Comparison of ENCODE assay signal across 15 cellular contexts in the genomic region with DNA sequence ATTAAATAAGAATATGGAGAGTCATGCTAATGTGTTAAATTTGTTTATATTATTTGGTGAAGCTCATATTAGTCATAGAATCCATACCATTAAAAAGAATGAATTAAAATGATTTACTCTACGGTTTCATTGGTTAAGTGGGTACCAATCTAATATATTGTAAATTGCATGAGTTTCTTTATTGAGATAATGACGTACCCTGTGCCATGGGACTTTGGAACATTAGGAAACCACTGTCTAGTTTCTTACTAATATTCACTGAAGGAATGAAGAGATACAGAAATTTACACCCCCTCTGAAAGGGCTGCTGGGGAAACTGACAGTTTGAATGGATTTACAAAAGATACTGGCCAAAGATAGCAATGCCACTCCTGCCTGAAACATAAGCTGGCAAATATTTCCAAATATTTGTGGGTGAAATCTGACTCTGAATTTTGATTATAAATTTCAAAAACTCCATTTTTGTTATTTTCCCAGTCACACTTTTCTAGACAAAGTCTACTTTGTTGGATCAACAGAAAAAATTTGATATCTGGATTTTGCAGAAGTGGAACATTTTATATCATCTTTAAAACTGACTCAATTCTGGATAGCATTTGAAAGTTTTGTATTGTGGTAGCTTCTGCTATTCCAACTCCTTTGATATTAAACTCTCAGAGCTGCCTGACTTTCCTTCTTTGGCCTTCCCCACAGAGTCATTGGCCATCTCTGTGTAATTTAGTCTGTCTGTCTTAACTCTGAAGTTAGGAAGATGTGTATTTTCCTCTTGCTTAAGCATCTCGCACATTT. TPM values are rescaled to one million over a fixed set of nuclear protein-coding genes. Genes with fewer than 3 reads are reported as not detected.
A peak's percentile ranks its signal among the peaks of the same experiment; 100 is the strongest.
DNase-seq lines count a peak whose midpoint lies in the region; ATAC-seq and TF ChIP-seq lines count a peak whose summit lies in the region.
"Had no signal": no experiment of that assay in that cellular context is flagged by ENCODE, and none has a peak within 500 bp of the region (broad histone marks: within the 10 kb centered on the region; RNA-seq: fewer than 3 reads in every experiment).

No MANE protein-coding gene starts in this region.

- TF ChIP-seq POLR2A in gastroesophageal sphincter (IDR thresholded peaks at IDR 0.05), result no peak

- peak overlapping the region; percentile 77 to 83 (median 82) for H3K27ac ChIP-seq in gastroesophageal sphincter
- H3K27ac ChIP-seq: SK-N-MC had no signal

- no peak overlapping the region for H3K4me3 Mint-ChIP-seq in T-helper 2 cell treated with Interferon-gamma antibody and Interleukin-4, amounts not matched to agents 5 μg/mL and 100 μg/mL, for 36 hours

- H3K4me1 ChIP-seq in gastroesophageal sphincter (peaks cover 0 to 55% (median 18%) of the 10 kb centered on the region in 3 donors), skeletal muscle satellite cell (ENCODE audit: control insufficient read depth, insufficient read depth, low read length) (peaks cover 39% of the 10 kb centered on the region)
- H3K4me1 ChIP-seq: Caco-2, colonic mucosa had no signal

- TF ChIP-seq EP300 in gastroesophageal sphincter (IDR thresholded peaks at IDR 0.05), result no peak

- H3K27ac Mint-ChIP-seq in T-helper 2 cell treated with Interferon-gamma antibody and Interleukin-4, amounts not matched to agents 5 μg/mL and 100 μg/mL, for 36 hours, result no peak overlapping the region

- H3K36me3 ChIP-seq in gastroesophageal sphincter (no peaks in the 10 kb centered on the region), skeletal muscle satellite cell (ENCODE audit: insufficient read depth, low read length) (peaks cover 11% of the 10 kb centered on the region)
- H3K36me3 ChIP-seq: colonic mucosa had no signal

- H3K27me3 Mint-ChIP-seq in T-helper 2 cell treated with Interferon-gamma antibody and Interleukin-4, amounts not matched to agents 5 μg/mL and 100 μg/mL, for 36 hours (ENCODE audit: low read depth), result no peaks in the 10 kb centered on the region

- H3K4me2 ChIP-seq in skeletal muscle satellite cell (ENCODE audit: low read length), result peak overlapping the region; percentile 82

- H3K27me3 ChIP-seq in gastroesophageal sphincter (no peaks in the 10 kb centered on the region), skeletal muscle satellite cell (ENCODE audit: control insufficient read depth, insufficient read depth, low read length) (no peaks in the 10 kb centered on the region)
- H3K27me3 ChIP-seq: colonic mucosa had no signal

- no peaks in the 10 kb centered on the region for H3K9me3 Mint-ChIP-seq in T-helper 2 cell treated with Interferon-gamma antibody and Interleukin-4, amounts not matched to agents 5 μg/mL and 100 μg/mL, for 36 hours

- ATAC-seq in SK-N-SH treated with all-trans-retinoic acid at 6 μM for 48 hours (peak; percentile 26; the same call in 2 of the 3 replicates), gastroesophageal sphincter (no peak), HG02885 (IDR thresholded peaks at IDR 0.05; ENCODE audit: poor library complexity, unreplicated experiment) (no peak)

- DNase-seq in ELR (ENCODE audit: low read depth) (peak; percentile 42), 8988T (no peak), RPMI8226 (no peak)
- DNase-seq in T-helper 2 cell treated with Interferon-gamma antibody and Interleukin-4, amounts not matched to agents 5 μg/mL and 100 μg/mL, for 36 hours (ENCODE audit: low spot score), result no peak
- DNase-seq: activated CD4-positive, alpha-beta T cell treated with anti-CD3 and anti-CD28 coated beads for 4 hours; activated naive CD4-positive, alpha-beta T cell treated with Interleukin-2 at 50 U/mL for 16 hours; Caco-2; NCI-H1417 treated with DMSO at 0.1 percent for 48 hours; NCI-H748 treated with DMSO at 0.1 percent for 48 hours had no signal

- peak overlapping the region; percentile 79 for H3K9ac ChIP-seq in skeletal muscle satellite cell (ENCODE audit: low read depth, low read length)

- peaks cover 42% of the 10 kb centered on the region for H3K4me1 Mint-ChIP-seq in T-helper 2 cell treated with Interferon-gamma antibody and Interleukin-4, amounts not matched to agents 5 μg/mL and 100 μg/mL, for 36 hours (ENCODE audit: low read depth)

- peak overlapping the region; percentile 44 to 61 for H3K4me3 ChIP-seq in gastroesophageal sphincter
- peak overlapping the region; percentile 60 for H3K4me3 ChIP-seq in skeletal muscle satellite cell (ENCODE audit: low read length)
- H3K4me3 ChIP-seq: colonic mucosa, SK-N-MC had no signal

- TF ChIP-seq CTCF in gastroesophageal sphincter (IDR thresholded peaks at IDR 0.05), result no peak

- H3K36me3 Mint-ChIP-seq in T-helper 2 cell treated with Interferon-gamma antibody and Interleukin-4, amounts not matched to agents 5 μg/mL and 100 μg/mL, for 36 hours (ENCODE audit: low read depth), result peaks cover 78% of the 10 kb centered on the region

- H3K9me3 ChIP-seq in gastroesophageal sphincter, result no peaks in the 10 kb centered on the region
- no peaks in the 10 kb centered on the region for H3K9me3 ChIP-seq in skeletal muscle satellite cell (replicated peaks; ENCODE audit: low read length)
- H3K9me3 ChIP-seq: Caco-2, colonic mucosa had no signal

- 64 to 67% methylated on average over 3 of the region's 3 CpGs for WGBS in gastroesophageal sphincter (ENCODE audit: low coverage in 1 of 2), 2 donors

TF ChIP-seq in SK-N-SH treated with all-trans-retinoic acid at 6 μM for 48 hours, 23 proteins besides CTCF, POLR2A, EP300 and RAD21:
- TF ChIP-seq TCF4 (CRISPR knock-in tag; IDR thresholded peaks at IDR 0.05; ENCODE audit: borderline replicate concordance) (no peak), CSDC2 (CRISPR knock-in tag; IDR thresholded peaks at IDR 0.05) (no peak), ARNTL (CRISPR knock-in tag; IDR thresholded peaks at IDR 0.05; ENCODE audit: borderline replicate concordance, low read depth) (no peak), TOX (CRISPR knock-in tag; IDR thresholded peaks at IDR 0.05; ENCODE audit: borderline replicate concordance) (no peak), ZFP3 (CRISPR knock-in tag; IDR thresholded peaks at IDR 0.05) (no peak), ZNF70 (CRISPR knock-in tag; IDR thresholded peaks at IDR 0.05) (no peak), PPARA (CRISPR knock-in tag; IDR thresholded peaks at IDR 0.05; ENCODE audit: borderline replicate concordance) (no peak), BACH2 (CRISPR knock-in tag; IDR thresholded peaks at IDR 0.05; ENCODE audit: borderline replicate concordance) (no peak), ZC3H10 (CRISPR knock-in tag; IDR thresholded peaks at IDR 0.05) (no peak), ZFP30 (CRISPR knock-in tag; IDR thresholded peaks at IDR 0.05) (no peak), RARB (CRISPR knock-in tag; IDR thresholded peaks at IDR 0.05) (no peak), ZNF565 (CRISPR knock-in tag; conservative IDR thresholded peaks at IDR 0.05; ENCODE audit: low read depth) (no peak), OSR1 (CRISPR knock-in tag; IDR thresholded peaks at IDR 0.05) (no peak)
- TF ChIP-seq, protein P1, sequence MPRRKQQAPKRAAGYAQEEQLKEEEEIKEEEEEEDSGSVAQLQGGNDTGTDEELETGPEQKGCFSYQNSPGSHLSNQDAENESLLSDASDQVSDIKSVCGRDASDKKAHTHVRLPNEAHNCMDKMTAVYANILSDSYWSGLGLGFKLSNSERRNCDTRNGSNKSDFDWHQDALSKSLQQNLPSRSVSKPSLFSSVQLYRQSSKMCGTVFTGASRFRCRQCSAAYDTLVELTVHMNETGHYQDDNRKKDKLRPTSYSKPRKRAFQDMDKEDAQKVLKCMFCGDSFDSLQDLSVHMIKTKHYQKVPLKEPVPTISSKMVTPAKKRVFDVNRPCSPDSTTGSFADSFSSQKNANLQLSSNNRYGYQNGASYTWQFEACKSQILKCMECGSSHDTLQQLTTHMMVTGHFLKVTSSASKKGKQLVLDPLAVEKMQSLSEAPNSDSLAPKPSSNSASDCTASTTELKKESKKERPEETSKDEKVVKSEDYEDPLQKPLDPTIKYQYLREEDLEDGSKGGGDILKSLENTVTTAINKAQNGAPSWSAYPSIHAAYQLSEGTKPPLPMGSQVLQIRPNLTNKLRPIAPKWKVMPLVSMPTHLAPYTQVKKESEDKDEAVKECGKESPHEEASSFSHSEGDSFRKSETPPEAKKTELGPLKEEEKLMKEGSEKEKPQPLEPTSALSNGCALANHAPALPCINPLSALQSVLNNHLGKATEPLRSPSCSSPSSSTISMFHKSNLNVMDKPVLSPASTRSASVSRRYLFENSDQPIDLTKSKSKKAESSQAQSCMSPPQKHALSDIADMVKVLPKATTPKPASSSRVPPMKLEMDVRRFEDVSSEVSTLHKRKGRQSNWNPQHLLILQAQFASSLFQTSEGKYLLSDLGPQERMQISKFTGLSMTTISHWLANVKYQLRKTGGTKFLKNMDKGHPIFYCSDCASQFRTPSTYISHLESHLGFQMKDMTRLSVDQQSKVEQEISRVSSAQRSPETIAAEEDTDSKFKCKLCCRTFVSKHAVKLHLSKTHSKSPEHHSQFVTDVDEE (CRISPR knock-in tag; IDR thresholded peaks at IDR 0.05), result no peak
- TF ChIP-seq, protein P2, sequence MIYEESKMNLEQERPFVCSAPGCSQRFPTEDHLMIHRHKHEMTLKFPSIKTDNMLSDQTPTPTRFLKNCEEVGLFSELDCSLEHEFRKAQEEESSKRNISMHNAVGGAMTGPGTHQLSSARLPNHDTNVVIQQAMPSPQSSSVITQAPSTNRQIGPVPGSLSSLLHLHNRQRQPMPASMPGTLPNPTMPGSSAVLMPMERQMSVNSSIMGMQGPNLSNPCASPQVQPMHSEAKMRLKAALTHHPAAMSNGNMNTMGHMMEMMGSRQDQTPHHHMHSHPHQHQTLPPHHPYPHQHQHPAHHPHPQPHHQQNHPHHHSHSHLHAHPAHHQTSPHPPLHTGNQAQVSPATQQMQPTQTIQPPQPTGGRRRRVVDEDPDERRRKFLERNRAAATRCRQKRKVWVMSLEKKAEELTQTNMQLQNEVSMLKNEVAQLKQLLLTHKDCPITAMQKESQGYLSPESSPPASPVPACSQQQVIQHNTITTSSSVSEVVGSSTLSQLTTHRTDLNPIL (CRISPR knock-in tag; IDR thresholded peaks at IDR 0.05; ENCODE audit: low read depth), result no peak
- TF ChIP-seq, protein P3, sequence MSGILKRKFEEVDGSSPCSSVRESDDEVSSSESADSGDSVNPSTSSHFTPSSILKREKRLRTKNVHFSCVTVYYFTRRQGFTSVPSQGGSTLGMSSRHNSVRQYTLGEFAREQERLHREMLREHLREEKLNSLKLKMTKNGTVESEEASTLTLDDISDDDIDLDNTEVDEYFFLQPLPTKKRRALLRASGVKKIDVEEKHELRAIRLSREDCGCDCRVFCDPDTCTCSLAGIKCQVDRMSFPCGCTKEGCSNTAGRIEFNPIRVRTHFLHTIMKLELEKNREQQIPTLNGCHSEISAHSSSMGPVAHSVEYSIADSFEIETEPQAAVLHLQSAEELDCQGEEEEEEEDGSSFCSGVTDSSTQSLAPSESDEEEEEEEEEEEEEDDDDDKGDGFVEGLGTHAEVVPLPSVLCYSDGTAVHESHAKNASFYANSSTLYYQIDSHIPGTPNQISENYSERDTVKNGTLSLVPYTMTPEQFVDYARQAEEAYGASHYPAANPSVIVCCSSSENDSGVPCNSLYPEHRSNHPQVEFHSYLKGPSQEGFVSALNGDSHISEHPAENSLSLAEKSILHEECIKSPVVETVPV (CRISPR knock-in tag; IDR thresholded peaks at IDR 0.05), result no peak
TF ChIP-seq in SK-N-SH treated with all-trans-retinoic acid at 6 μM for 48 hours: peak in this region for 0.

RNA-seq across cellular contexts. Expression of a gene that starts 22.3 kb away (rescaled TPM):
- total RNA-seq in gastroesophageal sphincter, result 10 to 100 TPM; 30.3 to 73.5 (median 38.1) TPM
- total RNA-seq in skeletal muscle satellite cell (2012; rRNA removed), result 32.7 and 34.3 TPM in 2 replicates
